ENCODE assay signal across 20 cellular contexts in the genomic region with DNA sequence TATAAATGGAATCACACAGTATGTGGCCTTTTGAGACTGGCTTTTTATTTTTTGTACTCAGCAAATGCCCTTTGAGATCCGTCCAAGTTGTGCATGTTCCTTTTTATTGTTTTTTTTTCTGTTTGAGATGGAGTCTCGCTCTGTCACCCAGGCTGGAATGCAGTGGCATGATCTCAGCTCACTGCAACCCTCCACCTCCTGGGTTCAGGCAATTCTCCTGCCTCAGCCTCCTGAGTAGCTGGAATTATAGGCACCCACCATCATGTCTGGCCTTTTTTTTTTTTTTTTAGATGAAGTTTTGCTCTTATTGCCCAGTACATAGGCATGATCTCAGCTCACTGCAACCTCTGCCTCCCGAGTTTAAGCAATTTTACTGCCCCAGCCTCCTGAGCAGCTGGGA. TPM values are rescaled to one million over a fixed set of nuclear protein-coding genes. Genes with fewer than 3 reads are reported as not detected.
"Had no signal": no experiment of that assay in that cellular context is flagged by ENCODE, and none has a peak within 500 bp of the region (broad histone marks: within the 10 kb centered on the region; RNA-seq: fewer than 3 reads in every experiment).

No MANE protein-coding gene starts in this region.

RNA-seq across cellular contexts. Expression of gene GOLGA6B, which starts 28.3 kb away (rescaled TPM):
- total RNA-seq: activated CD4-positive, alpha-beta memory T cell treated with anti-CD3 and anti-CD28 coated beads for 36 hours; activated CD4-positive, alpha-beta T cell treated with anti-CD3 and anti-CD28 coated beads for 36 hours; activated CD4-positive, alpha-beta T cell treated with anti-CD3 and anti-CD28 coated beads, Interleukin-2, amount 10 ng/mL, durations not matched to agents 24 days and 14 days; activated CD8-positive, alpha-beta memory T cell treated with anti-CD3 and anti-CD28 coated beads for 36 hours; activated CD8-positive, alpha-beta memory T cell treated with anti-CD3 and anti-CD28 coated beads, Interleukin-2, amount 10 ng/mL, durations not matched to agents 7 days and 5 days; activated CD8-positive, alpha-beta T cell treated with anti-CD3 and anti-CD28 coated beads, Interleukin-2, amount 10 ng/mL, durations not matched to agents 7 days and 5 days; activated naive CD4-positive, alpha-beta T cell treated with anti-CD3 and anti-CD28 coated beads for 36 hours; activated naive CD8-positive, alpha-beta T cell treated with anti-CD3 and anti-CD28 coated beads for 36 hours; activated T-helper 1 cell treated with anti-CD3 and anti-CD28 coated beads, Interleukin-12 subunit alpha, Interleukin-12 subunit beta, Interleukin-2, Interleukin-4 antibody, amounts not matched to agents 30 ng/mL and 10 ng/mL and 1 ng/mL, durations not matched to agents 14 hours and 24 hours and 36 hours; activated T-helper 2 cell treated with anti-CD3 and anti-CD28 coated beads, Interferon-gamma antibody, Interleukin-2, Interleukin-4, amounts not matched to agents 10 μg/mL and 5 μg/mL and 100 μg/mL, durations not matched to agents 14 hours and 24 hours and 36 hours; ascending aorta; body of pancreas; breast epithelium; cerebellum; dermis blood vessel endothelial cell; esophagus muscularis mucosa; foreskin keratinocyte; gastrocnemius medialis; heart left ventricle had no signal
- polyA plus RNA-seq: cardiac muscle cell, foreskin keratinocyte, heart left ventricle had no signal

RNA-seq across cellular contexts. Expression of gene HIGD2B, which starts 59.8 kb away (rescaled TPM):
- total RNA-seq: activated CD4-positive, alpha-beta T cell treated with anti-CD3 and anti-CD28 coated beads for 36 hours; activated CD4-positive, alpha-beta T cell treated with anti-CD3 and anti-CD28 coated beads, Interleukin-2, amount 10 ng/mL, durations not matched to agents 24 days and 14 days; ascending aorta; body of pancreas; breast epithelium; cardiac muscle cell; cerebellum; dermis blood vessel endothelial cell; esophagus muscularis mucosa; gastrocnemius medialis had no signal
- polyA plus RNA-seq: cardiac muscle cell, foreskin keratinocyte, heart left ventricle had no signal
